ENCODE assay signal across 7 cellular contexts in the genomic region with DNA sequence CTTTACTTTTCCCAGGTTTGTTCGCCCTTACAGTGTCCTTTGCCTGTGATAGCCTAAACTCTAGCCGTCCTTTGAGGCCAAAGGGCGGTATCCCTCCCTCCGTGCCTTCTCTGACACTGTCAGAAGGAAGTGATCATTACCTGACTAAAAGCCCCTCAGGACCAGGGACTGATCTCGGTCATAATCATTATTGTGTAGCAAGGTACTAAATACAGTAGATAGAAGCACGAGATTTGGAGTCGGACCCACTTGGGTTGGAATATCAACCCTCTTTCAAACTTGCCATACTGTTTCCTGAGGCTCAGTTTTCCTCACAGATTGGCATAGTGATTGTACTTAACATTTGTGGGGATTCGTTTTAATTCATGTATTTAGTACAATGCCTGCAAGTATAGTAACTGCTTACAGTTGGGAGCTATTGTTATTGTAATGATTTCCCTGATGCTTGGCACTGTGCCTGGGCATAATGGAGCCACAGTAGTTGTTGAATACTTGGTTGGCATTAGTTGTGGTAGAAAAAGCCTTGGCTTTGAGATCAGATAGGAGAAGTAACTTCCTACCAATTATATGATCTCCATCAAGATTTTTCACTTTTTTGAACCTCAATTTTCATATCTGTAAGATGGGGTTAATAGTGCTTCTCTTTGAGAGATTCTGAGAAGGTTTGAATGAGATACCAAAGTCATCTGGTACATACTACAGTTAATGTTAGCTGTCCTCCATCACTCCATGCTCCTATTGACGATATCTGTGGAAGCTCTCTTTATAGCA. TPM values are rescaled to one million over a fixed set of nuclear protein-coding genes. Genes with fewer than 3 reads are reported as not detected.
DNase-seq lines count a peak whose midpoint lies in the region; ATAC-seq and TF ChIP-seq lines count a peak whose summit lies in the region.

No MANE protein-coding gene starts in this region.

- H3K79me2 ChIP-seq in OCI-LY1 (ENCODE audit: insufficient read depth, low read length): no peaks in the 10 kb centered on the region

- H3K4me3 ChIP-seq in OCI-LY1 (ENCODE audit: low read depth, low read length, poor library complexity, severe bottlenecking) (peak overlapping the region; percentile 69), epithelial cell of proximal tubule (ENCODE audit: low read depth, low read length) (peak overlapping the region; percentile 64), rectal smooth muscle tissue (ENCODE audit: low read length) (peak overlapping the region; percentile 100)

- H3F3A ChIP-seq in OCI-LY1 (ENCODE audit: insufficient read depth, low read length): no peaks in the 10 kb centered on the region

- peak overlapping the region; percentile 83 for H3K4me2 ChIP-seq in OCI-LY1 (ENCODE audit: low read length)

- no peaks in the 10 kb centered on the region for H3K9me3 ChIP-seq in OCI-LY1 (ENCODE audit: low read length)

- ATAC-seq in GM18508 (IDR thresholded peaks at IDR 0.05; ENCODE audit: insufficient read depth, unreplicated experiment) (peak; percentile 20), GM21526 (IDR thresholded peaks at IDR 0.05; ENCODE audit: low FRiP score, unreplicated experiment) (no peak)

- TF ChIP-seq CTCF in OCI-LY1 (IDR thresholded peaks at IDR 0.05; ENCODE audit: low read length) (no peak), epithelial cell of proximal tubule (conservative IDR thresholded peaks at IDR 0.05; ENCODE audit: low read depth, low read length) (no peak)

- peak overlapping the region; percentile 42 for H3K27ac ChIP-seq in OCI-LY1 (ENCODE audit: low read depth, low read length, poor library complexity, severe bottlenecking)
- H3K27ac ChIP-seq in rectal smooth muscle tissue (ENCODE audit: low read depth, low read length): peak overlapping the region; percentile 93

- H4K20me1 ChIP-seq in OCI-LY1 (ENCODE audit: insufficient read depth, low read length): no peaks in the 10 kb centered on the region

- H3K9ac ChIP-seq in OCI-LY1 (ENCODE audit: low read length) (peak overlapping the region; percentile 75), rectal smooth muscle tissue (ENCODE audit: low read length) (peak overlapping the region; percentile 62)

- no peak for DNase-seq in epithelial cell of proximal tubule (ENCODE audit: low read depth)
- no peak for DNase-seq in NCI-H510A treated with DMSO at 0.1 percent for 48 hours (lab: John Stamatoyannopoulos, UW)
- no peak for DNase-seq in activated CD8-positive, alpha-beta memory T cell treated with anti-CD3 and anti-CD28 coated beads, Interleukin-2, amount 50 U/mL, for 4 hours

- peaks cover 12% of the 10 kb centered on the region for H3K4me1 ChIP-seq in OCI-LY1 (ENCODE audit: insufficient read depth, low read length, severe bottlenecking)
- peaks cover 4% of the 10 kb centered on the region for H3K4me1 ChIP-seq in rectal smooth muscle tissue (ENCODE audit: control insufficient read depth, insufficient read depth, low read length)

- H3K36me3 ChIP-seq in OCI-LY1 (ENCODE audit: insufficient read depth, low read length): peaks cover 8% of the 10 kb centered on the region; the same call in 1 of the 2 replicates
- peaks cover 12% of the 10 kb centered on the region for H3K36me3 ChIP-seq in rectal smooth muscle tissue (ENCODE audit: control insufficient read depth, insufficient read depth, low read length)

- no peaks in the 10 kb centered on the region for H3K9me2 ChIP-seq in OCI-LY1 (ENCODE audit: low read depth, low read length)

- H3K27me3 ChIP-seq in OCI-LY1 (ENCODE audit: insufficient read depth, low read length): no peaks in the 10 kb centered on the region
- no peaks in the 10 kb centered on the region for H3K27me3 ChIP-seq in rectal smooth muscle tissue (ENCODE audit: control insufficient read depth, insufficient read depth, low read length)

- 0 out of 2 replicates have a peak overlapping the region, but pooled peaks have one; percentile 38 for H2AFZ ChIP-seq in OCI-LY1 (ENCODE audit: low read length)

RNA-seq across cellular contexts. Expression of gene STK11IP, which starts 0.8 kb away (rescaled TPM):
- 18.6 and 35.7 TPM in 2 replicates for total RNA-seq in epithelial cell of proximal tubule

RNA-seq across cellular contexts. Expression of gene INHA, which starts 26.4 kb away (rescaled TPM):
- 0.17 and 0.22 TPM in 2 replicates for total RNA-seq in epithelial cell of proximal tubule

RNA-seq across cellular contexts. Expression of gene OBSL1, which starts 27.2 kb away (rescaled TPM):
- 38.8 and 87.0 TPM in 2 replicates for total RNA-seq in epithelial cell of proximal tubule

RNA-seq across cellular contexts. Expression of gene SLC4A3, which starts 28.9 kb away (rescaled TPM):
- total RNA-seq in epithelial cell of proximal tubule: 6.6 and 12.2 TPM in 2 replicates

RNA-seq across cellular contexts. Expression of gene TMEM198, which starts 54.7 kb away (rescaled TPM):
- 1.6 and 1.7 TPM in 2 replicates for total RNA-seq in epithelial cell of proximal tubule
